ENCODE assay signal across 1 cellular context in the genomic region with DNA sequence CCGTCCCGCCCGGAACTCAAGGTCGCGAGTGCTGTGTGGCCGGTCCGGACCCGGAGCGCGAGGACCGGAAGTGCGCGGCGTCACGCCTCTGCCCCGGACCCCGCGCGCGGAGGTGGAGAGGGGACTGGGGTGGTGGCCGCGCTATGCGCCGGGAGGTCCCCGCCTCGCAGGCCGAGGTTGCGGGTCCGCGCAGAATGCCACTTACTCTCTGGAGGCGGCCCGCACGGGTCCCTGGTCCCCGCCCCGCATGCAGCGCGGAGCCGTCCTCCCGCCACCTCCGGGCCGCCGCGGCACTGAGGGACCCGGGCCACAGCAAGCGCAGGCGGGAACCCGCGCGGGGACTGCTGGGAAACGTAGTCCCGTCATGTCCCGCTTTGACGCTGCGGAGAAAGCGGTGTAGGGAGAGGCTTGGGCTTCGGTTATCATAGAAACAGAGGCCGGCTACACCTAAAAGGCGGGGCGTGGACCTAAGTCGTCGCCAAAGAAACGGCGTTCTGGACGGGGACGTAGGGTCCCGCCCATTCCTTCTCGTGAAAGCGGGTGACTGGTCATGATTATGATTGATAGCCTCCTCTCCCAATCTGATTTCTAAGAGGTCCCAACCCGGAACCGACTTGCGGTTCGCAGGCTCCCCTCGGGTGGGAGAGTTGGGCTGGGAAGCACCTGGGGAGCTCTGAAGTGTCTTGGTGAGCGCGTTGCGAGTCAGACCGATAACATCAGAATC.
TF ChIP-seq lines count a peak whose summit lies in the region.

A gene (minus strand): TSS at position 295 of the 724 bp plus-strand sequence. CDS start 11,698 bp downstream, outside the sequence.

TF ChIP-seq in HepG2, 621 proteins besides CTCF, POLR2A, EP300 and RAD21 (continued from another document and continues in another):
- peak; percentile 98 for TF ChIP-seq KDM2A (CRISPR knock-in tag; IDR thresholded peaks at IDR 0.05; ENCODE audit: borderline replicate concordance, low read depth)
- peak; percentile 98 for TF ChIP-seq PHF8 (CRISPR knock-in tag; IDR thresholded peaks at IDR 0.05)
- TF ChIP-seq, protein P1, sequence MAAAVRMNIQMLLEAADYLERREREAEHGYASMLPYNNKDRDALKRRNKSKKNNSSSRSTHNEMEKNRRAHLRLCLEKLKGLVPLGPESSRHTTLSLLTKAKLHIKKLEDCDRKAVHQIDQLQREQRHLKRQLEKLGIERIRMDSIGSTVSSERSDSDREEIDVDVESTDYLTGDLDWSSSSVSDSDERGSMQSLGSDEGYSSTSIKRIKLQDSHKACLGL (CRISPR knock-in tag; IDR thresholded peaks at IDR 0.05), result peak; percentile 86
- TF ChIP-seq, protein P2, sequence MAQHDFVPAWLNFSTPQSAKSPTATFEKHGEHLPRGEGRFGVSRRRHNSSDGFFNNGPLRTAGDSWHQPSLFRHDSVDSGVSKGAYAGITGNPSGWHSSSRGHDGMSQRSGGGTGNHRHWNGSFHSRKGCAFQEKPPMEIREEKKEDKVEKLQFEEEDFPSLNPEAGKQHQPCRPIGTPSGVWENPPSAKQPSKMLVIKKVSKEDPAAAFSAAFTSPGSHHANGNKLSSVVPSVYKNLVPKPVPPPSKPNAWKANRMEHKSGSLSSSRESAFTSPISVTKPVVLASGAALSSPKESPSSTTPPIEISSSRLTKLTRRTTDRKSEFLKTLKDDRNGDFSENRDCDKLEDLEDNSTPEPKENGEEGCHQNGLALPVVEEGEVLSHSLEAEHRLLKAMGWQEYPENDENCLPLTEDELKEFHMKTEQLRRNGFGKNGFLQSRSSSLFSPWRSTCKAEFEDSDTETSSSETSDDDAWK (CRISPR knock-in tag; IDR thresholded peaks at IDR 0.05), result no peak
- peak; percentile 90 for TF ChIP-seq ZNF333 (CRISPR knock-in tag; IDR thresholded peaks at IDR 0.05; ENCODE audit: borderline replicate concordance)
- no peak for TF ChIP-seq STAG1 (CRISPR knock-in tag; IDR thresholded peaks at IDR 0.05)
- TF ChIP-seq ZSCAN30 (CRISPR knock-in tag; IDR thresholded peaks at IDR 0.05), result peak; percentile 93; the same call in 1 of the 2 replicates
- TF ChIP-seq, protein P3, sequence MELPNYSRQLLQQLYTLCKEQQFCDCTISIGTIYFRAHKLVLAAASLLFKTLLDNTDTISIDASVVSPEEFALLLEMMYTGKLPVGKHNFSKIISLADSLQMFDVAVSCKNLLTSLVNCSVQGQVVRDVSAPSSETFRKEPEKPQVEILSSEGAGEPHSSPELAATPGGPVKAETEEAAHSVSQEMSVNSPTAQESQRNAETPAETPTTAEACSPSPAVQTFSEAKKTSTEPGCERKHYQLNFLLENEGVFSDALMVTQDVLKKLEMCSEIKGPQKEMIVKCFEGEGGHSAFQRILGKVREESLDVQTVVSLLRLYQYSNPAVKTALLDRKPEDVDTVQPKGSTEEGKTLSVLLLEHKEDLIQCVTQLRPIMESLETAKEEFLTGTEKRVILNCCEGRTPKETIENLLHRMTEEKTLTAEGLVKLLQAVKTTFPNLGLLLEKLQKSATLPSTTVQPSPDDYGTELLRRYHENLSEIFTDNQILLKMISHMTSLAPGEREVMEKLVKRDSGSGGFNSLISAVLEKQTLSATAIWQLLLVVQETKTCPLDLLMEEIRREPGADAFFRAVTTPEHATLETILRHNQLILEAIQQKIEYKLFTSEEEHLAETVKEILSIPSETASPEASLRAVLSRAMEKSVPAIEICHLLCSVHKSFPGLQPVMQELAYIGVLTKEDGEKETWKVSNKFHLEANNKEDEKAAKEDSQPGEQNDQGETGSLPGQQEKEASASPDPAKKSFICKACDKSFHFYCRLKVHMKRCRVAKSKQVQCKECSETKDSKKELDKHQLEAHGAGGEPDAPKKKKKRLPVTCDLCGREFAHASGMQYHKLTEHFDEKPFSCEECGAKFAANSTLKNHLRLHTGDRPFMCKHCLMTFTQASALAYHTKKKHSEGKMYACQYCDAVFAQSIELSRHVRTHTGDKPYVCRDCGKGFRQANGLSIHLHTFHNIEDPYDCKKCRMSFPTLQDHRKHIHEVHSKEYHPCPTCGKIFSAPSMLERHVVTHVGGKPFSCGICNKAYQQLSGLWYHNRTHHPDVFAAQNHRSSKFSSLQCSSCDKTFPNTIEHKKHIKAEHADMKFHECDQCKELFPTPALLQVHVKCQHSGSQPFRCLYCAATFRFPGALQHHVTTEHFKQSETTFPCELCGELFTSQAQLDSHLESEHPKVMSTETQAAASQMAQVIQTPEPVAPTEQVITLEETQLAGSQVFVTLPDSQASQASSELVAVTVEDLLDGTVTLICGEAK (IDR thresholded peaks at IDR 0.05), result peak; percentile 95
- TF ChIP-seq, protein P3 (CRISPR knock-in tag; IDR thresholded peaks at IDR 0.05), result peak; percentile 86
- TF ChIP-seq, protein P4, sequence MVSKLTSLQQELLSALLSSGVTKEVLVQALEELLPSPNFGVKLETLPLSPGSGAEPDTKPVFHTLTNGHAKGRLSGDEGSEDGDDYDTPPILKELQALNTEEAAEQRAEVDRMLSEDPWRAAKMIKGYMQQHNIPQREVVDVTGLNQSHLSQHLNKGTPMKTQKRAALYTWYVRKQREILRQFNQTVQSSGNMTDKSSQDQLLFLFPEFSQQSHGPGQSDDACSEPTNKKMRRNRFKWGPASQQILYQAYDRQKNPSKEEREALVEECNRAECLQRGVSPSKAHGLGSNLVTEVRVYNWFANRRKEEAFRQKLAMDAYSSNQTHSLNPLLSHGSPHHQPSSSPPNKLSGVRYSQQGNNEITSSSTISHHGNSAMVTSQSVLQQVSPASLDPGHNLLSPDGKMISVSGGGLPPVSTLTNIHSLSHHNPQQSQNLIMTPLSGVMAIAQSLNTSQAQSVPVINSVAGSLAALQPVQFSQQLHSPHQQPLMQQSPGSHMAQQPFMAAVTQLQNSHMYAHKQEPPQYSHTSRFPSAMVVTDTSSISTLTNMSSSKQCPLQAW (CRISPR knock-in tag; IDR thresholded peaks at IDR 0.05), result peak; percentile 70
- TF ChIP-seq, protein P5, sequence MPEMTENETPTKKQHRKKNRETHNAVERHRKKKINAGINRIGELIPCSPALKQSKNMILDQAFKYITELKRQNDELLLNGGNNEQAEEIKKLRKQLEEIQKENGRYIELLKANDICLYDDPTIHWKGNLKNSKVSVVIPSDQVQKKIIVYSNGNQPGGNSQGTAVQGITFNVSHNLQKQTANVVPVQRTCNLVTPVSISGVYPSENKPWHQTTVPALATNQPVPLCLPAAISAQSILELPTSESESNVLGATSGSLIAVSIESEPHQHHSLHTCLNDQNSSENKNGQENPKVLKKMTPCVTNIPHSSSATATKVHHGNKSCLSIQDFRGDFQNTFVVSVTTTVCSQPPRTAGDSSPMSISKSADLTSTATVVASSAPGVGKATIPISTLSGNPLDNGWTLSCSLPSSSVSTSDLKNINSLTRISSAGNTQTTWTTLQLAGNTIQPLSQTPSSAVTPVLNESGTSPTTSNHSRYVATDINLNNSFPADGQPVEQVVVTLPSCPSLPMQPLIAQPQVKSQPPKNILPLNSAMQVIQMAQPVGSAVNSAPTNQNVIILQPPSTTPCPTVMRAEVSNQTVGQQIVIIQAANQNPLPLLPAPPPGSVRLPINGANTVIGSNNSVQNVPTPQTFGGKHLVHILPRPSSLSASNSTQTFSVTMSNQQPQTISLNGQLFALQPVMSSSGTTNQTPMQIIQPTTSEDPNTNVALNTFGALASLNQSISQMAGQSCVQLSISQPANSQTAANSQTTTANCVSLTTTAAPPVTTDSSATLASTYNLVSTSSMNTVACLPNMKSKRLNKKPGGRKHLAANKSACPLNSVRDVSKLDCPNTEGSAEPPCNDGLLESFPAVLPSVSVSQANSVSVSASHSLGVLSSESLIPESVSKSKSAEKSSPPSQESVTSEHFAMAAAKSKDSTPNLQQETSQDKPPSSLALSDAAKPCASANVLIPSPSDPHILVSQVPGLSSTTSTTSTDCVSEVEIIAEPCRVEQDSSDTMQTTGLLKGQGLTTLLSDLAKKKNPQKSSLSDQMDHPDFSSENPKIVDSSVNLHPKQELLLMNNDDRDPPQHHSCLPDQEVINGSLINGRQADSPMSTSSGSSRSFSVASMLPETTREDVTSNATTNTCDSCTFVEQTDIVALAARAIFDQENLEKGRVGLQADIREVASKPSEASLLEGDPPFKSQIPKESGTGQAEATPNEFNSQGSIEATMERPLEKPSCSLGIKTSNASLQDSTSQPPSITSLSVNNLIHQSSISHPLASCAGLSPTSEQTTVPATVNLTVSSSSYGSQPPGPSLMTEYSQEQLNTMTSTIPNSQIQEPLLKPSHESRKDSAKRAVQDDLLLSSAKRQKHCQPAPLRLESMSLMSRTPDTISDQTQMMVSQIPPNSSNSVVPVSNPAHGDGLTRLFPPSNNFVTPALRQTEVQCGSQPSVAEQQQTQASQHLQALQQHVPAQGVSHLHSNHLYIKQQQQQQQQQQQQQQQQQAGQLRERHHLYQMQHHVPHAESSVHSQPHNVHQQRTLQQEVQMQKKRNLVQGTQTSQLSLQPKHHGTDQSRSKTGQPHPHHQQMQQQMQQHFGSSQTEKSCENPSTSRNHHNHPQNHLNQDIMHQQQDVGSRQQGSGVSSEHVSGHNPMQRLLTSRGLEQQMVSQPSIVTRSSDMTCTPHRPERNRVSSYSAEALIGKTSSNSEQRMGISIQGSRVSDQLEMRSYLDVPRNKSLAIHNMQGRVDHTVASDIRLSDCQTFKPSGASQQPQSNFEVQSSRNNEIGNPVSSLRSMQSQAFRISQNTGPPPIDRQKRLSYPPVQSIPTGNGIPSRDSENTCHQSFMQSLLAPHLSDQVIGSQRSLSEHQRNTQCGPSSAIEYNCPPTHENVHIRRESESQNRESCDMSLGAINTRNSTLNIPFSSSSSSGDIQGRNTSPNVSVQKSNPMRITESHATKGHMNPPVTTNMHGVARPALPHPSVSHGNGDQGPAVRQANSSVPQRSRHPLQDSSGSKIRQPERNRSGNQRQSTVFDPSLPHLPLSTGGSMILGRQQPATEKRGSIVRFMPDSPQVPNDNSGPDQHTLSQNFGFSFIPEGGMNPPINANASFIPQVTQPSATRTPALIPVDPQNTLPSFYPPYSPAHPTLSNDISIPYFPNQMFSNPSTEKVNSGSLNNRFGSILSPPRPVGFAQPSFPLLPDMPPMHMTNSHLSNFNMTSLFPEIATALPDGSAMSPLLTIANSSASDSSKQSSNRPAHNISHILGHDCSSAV (CRISPR knock-in tag; IDR thresholded peaks at IDR 0.05; ENCODE audit: borderline replicate concordance), result no peak
- TF ChIP-seq ZC3H4 (CRISPR knock-in tag; IDR thresholded peaks at IDR 0.05; ENCODE audit: borderline replicate concordance), result peak; percentile 70; the same call in 1 of the 2 replicates
- peak; percentile 98 for TF ChIP-seq GABPA (IDR thresholded peaks at IDR 0.05; ENCODE audit: low read depth, low read length)
- peak; percentile 92 for TF ChIP-seq GABPA (CRISPR knock-in tag; IDR thresholded peaks at IDR 0.05; ENCODE audit: low read depth)
- 0 out of 2 replicates have a peak, but pooled peaks have one; percentile 32 for TF ChIP-seq TSC22D2 (CRISPR knock-in tag; IDR thresholded peaks at IDR 0.05; ENCODE audit: borderline replicate concordance)
- TF ChIP-seq ZNF24 (IDR thresholded peaks at IDR 0.05), result peak; percentile 26; the same call in 1 of the 2 replicates
- TF ChIP-seq ZNF33A (CRISPR knock-in tag; IDR thresholded peaks at IDR 0.05; ENCODE audit: borderline replicate concordance), result no peak
- peak; percentile 84 for TF ChIP-seq HCFC1 (IDR thresholded peaks at IDR 0.05; ENCODE audit: low read depth, low read length)
- TF ChIP-seq KMT2B (CRISPR knock-in tag; IDR thresholded peaks at IDR 0.05), result peak; percentile 91
- TF ChIP-seq, protein P6, sequence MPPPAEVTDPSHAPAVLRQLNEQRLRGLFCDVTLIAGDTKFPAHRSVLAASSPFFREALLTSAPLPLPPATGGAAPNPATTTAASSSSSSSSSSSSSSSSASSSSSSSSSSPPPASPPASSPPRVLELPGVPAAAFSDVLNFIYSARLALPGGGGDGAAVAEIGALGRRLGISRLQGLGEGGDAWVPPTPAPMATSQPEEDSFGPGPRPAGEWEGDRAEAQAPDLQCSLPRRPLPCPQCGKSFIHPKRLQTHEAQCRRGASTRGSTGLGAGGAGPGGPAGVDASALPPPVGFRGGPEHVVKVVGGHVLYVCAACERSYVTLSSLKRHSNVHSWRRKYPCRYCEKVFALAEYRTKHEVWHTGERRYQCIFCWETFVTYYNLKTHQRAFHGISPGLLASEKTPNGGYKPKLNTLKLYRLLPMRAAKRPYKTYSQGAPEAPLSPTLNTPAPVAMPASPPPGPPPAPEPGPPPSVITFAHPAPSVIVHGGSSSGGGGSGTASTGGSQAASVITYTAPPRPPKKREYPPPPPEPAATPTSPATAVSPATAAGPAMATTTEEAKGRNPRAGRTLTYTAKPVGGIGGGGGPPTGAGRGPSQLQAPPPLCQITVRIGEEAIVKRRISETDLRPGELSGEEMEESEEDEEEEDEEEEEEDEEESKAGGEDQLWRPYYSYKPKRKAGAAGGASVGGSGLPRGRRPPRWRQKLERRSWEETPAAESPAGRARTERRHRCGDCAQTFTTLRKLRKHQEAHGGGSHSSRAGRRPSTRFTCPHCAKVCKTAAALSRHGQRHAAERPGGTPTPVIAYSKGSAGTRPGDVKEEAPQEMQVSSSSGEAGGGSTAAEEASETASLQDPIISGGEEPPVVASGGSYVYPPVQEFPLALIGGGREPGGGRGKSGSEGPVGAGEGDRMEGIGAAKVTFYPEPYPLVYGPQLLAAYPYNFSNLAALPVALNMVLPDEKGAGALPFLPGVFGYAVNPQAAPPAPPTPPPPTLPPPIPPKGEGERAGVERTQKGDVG (CRISPR knock-in tag; IDR thresholded peaks at IDR 0.05; ENCODE audit: borderline replicate concordance), result no peak
- peak; percentile 76 for TF ChIP-seq TEAD3 (CRISPR knock-in tag; optimal IDR thresholded peaks at IDR 0.05; ENCODE audit: borderline replicate concordance)
- 0 out of 2 replicates have a peak, but pooled peaks have one; percentile 49 for TF ChIP-seq ZNF652 (CRISPR knock-in tag; IDR thresholded peaks at IDR 0.05; ENCODE audit: borderline replicate concordance, low read depth)
- TF ChIP-seq ZNF616 (CRISPR knock-in tag; IDR thresholded peaks at IDR 0.05; ENCODE audit: low read depth), result peak; percentile 93; the same call in 1 of the 2 replicates
- TF ChIP-seq ELF1 (CRISPR knock-in tag; IDR thresholded peaks at IDR 0.05), result peak; percentile 92
